Comparison of ENCODE assay signal across 17 cellular contexts in the genomic region with DNA sequence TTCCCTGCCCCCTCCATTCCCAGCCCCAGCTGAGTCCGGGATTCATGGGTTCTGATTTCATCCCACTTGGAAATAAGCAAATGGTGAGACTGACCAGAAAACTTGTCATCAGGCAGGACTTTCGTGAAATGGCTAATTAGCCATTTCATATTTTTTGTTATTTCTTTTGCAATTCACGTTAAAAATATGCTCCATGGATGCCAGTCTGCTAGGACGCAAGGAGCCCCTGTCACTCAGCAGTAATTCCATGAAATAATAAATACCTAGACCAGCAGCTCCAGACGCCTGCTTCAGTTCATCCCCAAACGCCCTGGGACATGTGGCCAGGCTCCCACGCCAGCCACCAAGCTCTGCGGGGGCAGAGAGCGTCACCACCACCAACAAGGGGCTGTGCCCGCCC.
DNase-seq lines count a peak whose midpoint lies in the region; TF ChIP-seq lines count a peak whose summit lies in the region.
"Had no signal": no experiment of that assay in that cellular context is flagged by ENCODE, and none has a peak within 500 bp of the region (broad histone marks: within the 10 kb centered on the region; RNA-seq: fewer than 3 reads in every experiment).

No MANE protein-coding gene starts in this region.

- H3K4me3 ChIP-seq in esophagus muscularis mucosa (no peak overlapping the region), neuronal stem cell (ENCODE audit: low read length in 2 of 2) (no peak overlapping the region), suprapubic skin (no peak overlapping the region)

- no peak overlapping the region for H2BK12ac ChIP-seq in neuronal stem cell (ENCODE audit: low read length)

- 85% methylated on average over 7 of the region's 10 CpGs for WGBS in esophagus muscularis mucosa
- no CpG with 5 or more reads among the region's 10 CpGs for WGBS in neuronal stem cell (ENCODE audit: extremely low coverage in 2 of 2, insufficient read length in 2 of 2, insufficient replicate concordance in 1 of 2), 2 donors
- WGBS in suprapubic skin, result 74% methylated on average over 10 of the region's 10 CpGs

- no peaks in the 10 kb centered on the region for H3K79me1 ChIP-seq in neuronal stem cell (ENCODE audit: low read depth, low read length)

- H2AFZ ChIP-seq in neuronal stem cell (ENCODE audit: low read length), result no peak overlapping the region

- peak; percentile 22 for DNase-seq in EH (ENCODE audit: low read depth)
- DNase-seq in esophagus muscularis mucosa (ENCODE audit: extremely low spot score), result no peak
- DNase-seq in neuronal stem cell (ENCODE audit: low spot score), result no peak
- DNase-seq in suprapubic skin (ENCODE audit: low spot score in 2 of 2), result no peak
- no peak for DNase-seq in T-helper 2 cell treated with Interferon-gamma antibody and Interleukin-4, amounts not matched to agents 5 μg/mL and 100 μg/mL, for 36 hours (ENCODE audit: low spot score)
- DNase-seq in NCI-H146 treated with DMSO at 0.1 percent for 48 hours (lab: John Stamatoyannopoulos, UW; ENCODE audit: unreplicated experiment), result no peak
- no peak for DNase-seq in NCI-H2171 treated with DMSO at 0.1 percent for 48 hours (lab: John Stamatoyannopoulos, UW)
- DNase-seq: ACHN; AML-193; Caco-2; CD4-positive, alpha-beta T cell; DMS153; DMS79; GF-D8; H9 had no signal

- H3K27ac ChIP-seq in esophagus muscularis mucosa (replicated peaks in 1 of 4) (peak overlapping the region; percentile 1 to 64 (median 46)), neuronal stem cell (replicated peaks; ENCODE audit: low read length) (no peak overlapping the region), suprapubic skin (peak overlapping the region; percentile 54)
- H3K27ac ChIP-seq: C4-2B, HL-60 had no signal

- H3K4ac ChIP-seq in neuronal stem cell (ENCODE audit: low read length), result no peak overlapping the region

- H2BK120ac ChIP-seq in neuronal stem cell (ENCODE audit: low read depth, low read length), result no peak overlapping the region

- H2BK5ac ChIP-seq in neuronal stem cell (ENCODE audit: low read length), result peak overlapping the region; percentile 56

- H2AK5ac ChIP-seq in neuronal stem cell (ENCODE audit: low read depth, low read length), result no peak overlapping the region

- TF ChIP-seq POLR2A in esophagus muscularis mucosa (IDR thresholded peaks at IDR 0.05; ENCODE audit: low read depth) (no peak), suprapubic skin (IDR thresholded peaks at IDR 0.05) (no peak)

- H3K9me3 Mint-ChIP-seq in T-helper 2 cell treated with Interferon-gamma antibody and Interleukin-4, amounts not matched to agents 5 μg/mL and 100 μg/mL, for 36 hours, result no peaks in the 10 kb centered on the region
- H3K9me3 Mint-ChIP-seq: CD4-positive, alpha-beta T cell; H9 had no signal

- H3K9me3 ChIP-seq in esophagus muscularis mucosa, result no peaks in the 10 kb centered on the region
- H3K9me3 ChIP-seq in neuronal stem cell (replicated peaks in 1 of 2; ENCODE audit: control insufficient read depth in 2 of 2, insufficient read depth in 1 of 2, low read depth in 1 of 2, low read length in 2 of 2), result peaks cover 0 to 5% of the 10 kb centered on the region in 2 donors
- no peaks in the 10 kb centered on the region for H3K9me3 ChIP-seq in suprapubic skin
- H3K9me3 ChIP-seq: Caco-2 had no signal

- peak overlapping the region; percentile 20 for H2BK15ac ChIP-seq in neuronal stem cell (ENCODE audit: low read length)

- H3K36me3 ChIP-seq in esophagus muscularis mucosa, result no peaks in the 10 kb centered on the region
- H3K36me3 ChIP-seq in neuronal stem cell (replicated peaks in 1 of 2; ENCODE audit: control insufficient read depth in 2 of 2, insufficient read depth in 2 of 2, low read length in 2 of 2), result no peaks in the 10 kb centered on the region
- H3K36me3 ChIP-seq in suprapubic skin, result no peaks in the 10 kb centered on the region

- H3K4me2 ChIP-seq in neuronal stem cell (ENCODE audit: insufficient read depth, low read length, poor library complexity, severe bottlenecking), result no peak overlapping the region

- no peak overlapping the region for H3K14ac ChIP-seq in neuronal stem cell (ENCODE audit: low read length)

- no peaks in the 10 kb centered on the region for H3K36me3 Mint-ChIP-seq in T-helper 2 cell treated with Interferon-gamma antibody and Interleukin-4, amounts not matched to agents 5 μg/mL and 100 μg/mL, for 36 hours (ENCODE audit: low read depth)

- H4K91ac ChIP-seq in neuronal stem cell (ENCODE audit: low read depth, low read length, poor library complexity), result no peak overlapping the region

- intact Hi-C loops in esophagus muscularis mucosa (cut with DNase I), result no loop called here

- H3K18ac ChIP-seq in neuronal stem cell (ENCODE audit: low read length), result peak overlapping the region; percentile 27

- no peak overlapping the region for H3K9ac ChIP-seq in neuronal stem cell (ENCODE audit: low read depth, low read length, poor library complexity)

- peaks cover 14% of the 10 kb centered on the region for H3K27me3 Mint-ChIP-seq in T-helper 2 cell treated with Interferon-gamma antibody and Interleukin-4, amounts not matched to agents 5 μg/mL and 100 μg/mL, for 36 hours (ENCODE audit: low read depth)

- no peaks in the 10 kb centered on the region for H3K4me1 Mint-ChIP-seq in T-helper 2 cell treated with Interferon-gamma antibody and Interleukin-4, amounts not matched to agents 5 μg/mL and 100 μg/mL, for 36 hours (ENCODE audit: low read depth)
- H3K4me1 Mint-ChIP-seq: H9 had no signal

- no peak for TF ChIP-seq CTCF in esophagus muscularis mucosa (IDR thresholded peaks at IDR 0.05)
- no peak for TF ChIP-seq CTCF in suprapubic skin (IDR thresholded peaks at IDR 0.05)

- H3K4me1 ChIP-seq in esophagus muscularis mucosa, result no peaks in the 10 kb centered on the region
- peaks cover 4 to 7% of the 10 kb centered on the region in 2 donors for H3K4me1 ChIP-seq in neuronal stem cell (ENCODE audit: control insufficient read depth in 2 of 2, insufficient read depth in 1 of 2, low read depth in 1 of 2, low read length in 2 of 2)
- no peaks in the 10 kb centered on the region for H3K4me1 ChIP-seq in suprapubic skin
- H3K4me1 ChIP-seq: Caco-2 had no signal

- H3K4me3 Mint-ChIP-seq in T-helper 2 cell treated with Interferon-gamma antibody and Interleukin-4, amounts not matched to agents 5 μg/mL and 100 μg/mL, for 36 hours, result no peak overlapping the region
- H3K4me3 Mint-ChIP-seq: CD4-positive, alpha-beta T cell; H9 had no signal

- no peak overlapping the region for H4K8ac ChIP-seq in neuronal stem cell (ENCODE audit: low read depth, low read length)

- no peak overlapping the region for H3K27ac Mint-ChIP-seq in T-helper 2 cell treated with Interferon-gamma antibody and Interleukin-4, amounts not matched to agents 5 μg/mL and 100 μg/mL, for 36 hours
- H3K27ac Mint-ChIP-seq: CD4-positive, alpha-beta T cell; H9 had no signal

- no peaks in the 10 kb centered on the region for H3K27me3 ChIP-seq in esophagus muscularis mucosa
- H3K27me3 ChIP-seq in neuronal stem cell (ENCODE audit: control insufficient read depth in 3 of 3, insufficient read depth in 3 of 3, low read depth in 1 of 3, low read length in 3 of 3), result no peaks in the 10 kb centered on the region
- H3K27me3 ChIP-seq in suprapubic skin, result peaks cover 2% of the 10 kb centered on the region

- TF ChIP-seq EP300 in esophagus muscularis mucosa (IDR thresholded peaks at IDR 0.05) (no peak), suprapubic skin (IDR thresholded peaks at IDR 0.05) (no peak)

- H3K23ac ChIP-seq in neuronal stem cell (ENCODE audit: low read depth, low read length, poor library complexity), result no peak overlapping the region
